ENCODE assay signal across 9 cellular contexts in genomic region chr16:85306071-85306792, GRCh38.
DNase-seq lines count a peak whose midpoint lies in the region; ATAC-seq and TF ChIP-seq lines count a peak whose summit lies in the region.
"Had no signal": no experiment of that assay in that cellular context is flagged by ENCODE, and none has a peak within 500 bp of the region (broad histone marks: within the 10 kb centered on the region; RNA-seq: fewer than 3 reads in every experiment).

No MANE protein-coding gene starts in this region.

- no peak for TF ChIP-seq POLR2A in lower leg skin (IDR thresholded peaks at IDR 0.05)

- ATAC-seq in GM19372 (IDR thresholded peaks at IDR 0.05; ENCODE audit: low read depth, unreplicated experiment) (peak; percentile 85), GM18517 (IDR thresholded peaks at IDR 0.05; ENCODE audit: unreplicated experiment) (no peak)

- TF ChIP-seq CTCF in AG04450 (IDR thresholded peaks at IDR 0.05; ENCODE audit: low read depth, low read length) (no peak), lower leg skin (IDR thresholded peaks at IDR 0.05) (no peak)

- H3K4me3 ChIP-seq in AG04450 (ENCODE audit: low read depth, low read length) = no peak overlapping the region
- H3K4me3 ChIP-seq in lower leg skin (ENCODE audit: low read depth, poor library complexity, severe bottlenecking) = no peak overlapping the region

- POLR2A ChIA-PET in AG04450 (lab: Yijun Ruan, JAX) = no interaction called here

- WGBS in lower leg skin, 2 donors = 33 to 38% methylated on average over 12 of the region's 12 CpGs

- no peak overlapping the region for H3K27ac ChIP-seq in AG04450 (ENCODE audit: low read depth, low read length)
- H3K27ac ChIP-seq: parathyroid adenoma had no signal

- H3K9me3 ChIP-seq in AG04450 (ENCODE audit: control insufficient read depth, insufficient read depth, low read length) = no peaks in the 10 kb centered on the region; the same call in 1 of the 2 replicates

- intact Hi-C loops in lower leg skin (cut with DNase I; ENCODE audit: low total_unique reads) = loop anchor here (10.0 kb wide), 1 partner anchor 309 kb away; the partner anchor contains the start of gene GSE1

- H3K27me3 ChIP-seq in AG04450 (ENCODE audit: control insufficient read depth, insufficient read depth, low read length) = no peaks in the 10 kb centered on the region

- CTCF ChIA-PET in AG04450 (lab: Charles Lee) = interaction anchor here (0.9 to 3.5 kb wide), 4 partner anchors 9 to 191 kb away, joined by 3 to 19 read pairs (median 5); no protein-coding TSS in a partner anchor

- peak; percentile 32 for DNase-seq in AG04450 (ENCODE audit: low read depth, low spot score)
- peak; percentile 85 for DNase-seq in HuH-7.5 (ENCODE audit: low spot score)
- peak; percentile 75 for DNase-seq in activated CD4-positive, CD25-positive, alpha-beta regulatory T cell treated with anti-CD3 and anti-CD28 coated beads, Interleukin-2, amount 50 U/mL, for 72 hours
- peak; percentile 57 for DNase-seq in central memory CD4-positive, alpha-beta T cell
- DNase-seq in lower leg skin (ENCODE audit: low spot score in 2 of 2) = peak; percentile 88 to 97
- DNase-seq in stimulated activated CD8-positive, alpha-beta memory T cell treated with anti-CD3 and anti-CD28 coated beads, Interleukin-2, amount 100 ng/mL, for 1 hour (ENCODE audit: low read depth in 2 of 2) = peak; percentile 31 to 44

Comparison
In these comparisons a context has a peak if more than half of its experiments do, and no peak if none do; other contexts are left out.
1. DNase-seq: peak in every context shown above with its lines; median percentile 92 in lower leg skin; 85 in HuH-7.5; 75 in activated CD4-positive, CD25-positive, alpha-beta regulatory T cell treated with anti-CD3 and anti-CD28 coated beads, Interleukin-2, amount 50 U/mL, for 72 hours; 57 in central memory CD4-positive, alpha-beta T cell; 38 in stimulated activated CD8-positive, alpha-beta memory T cell treated with anti-CD3 and anti-CD28 coated beads, Interleukin-2, amount 100 ng/mL, for 1 hour; 32 in AG04450.